ENCODE assay signal across 17 cellular contexts in genomic region chr20:50651676-50652075, GRCh38. TPM values are rescaled to one million over a fixed set of nuclear protein-coding genes. Genes with fewer than 3 reads are reported as not detected.
A peak's percentile ranks its signal among the peaks of the same experiment; 100 is the strongest.
DNase-seq lines count a peak whose midpoint lies in the region; ATAC-seq and TF ChIP-seq lines count a peak whose summit lies in the region.
"Had no signal": no experiment of that assay in that cellular context is flagged by ENCODE, and none has a peak within 500 bp of the region (broad histone marks: within the 10 kb centered on the region; RNA-seq: fewer than 3 reads in every experiment).

No MANE protein-coding gene starts in this region.

- no peak overlapping the region for H2AK9ac ChIP-seq in IMR-90 (replicated peaks; ENCODE audit: low read depth, low read length, poor library complexity)

- no peak for TF ChIP-seq RAD21 in IMR-90 (IDR thresholded peaks at IDR 0.05; ENCODE audit: low read length)

- H2AFZ ChIP-seq in IMR-90 (replicated peaks; ENCODE audit: low read length, poor library complexity): no peak overlapping the region
- no peak overlapping the region for H2AFZ ChIP-seq in neuronal stem cell (ENCODE audit: low read length)

- H3K4me3 ChIP-seq in BLaER1 treated with 17β-estradiol and CSF1 and Interleukin-3, amounts not matched to agents 10 nM and 100 nM: no peak overlapping the region; a peak in 1 of 20 replicates
- H3K4me3 ChIP-seq in IMR-90 (ENCODE audit: insufficient read depth, low read depth, low read length) (no peak overlapping the region), Panc1 (ENCODE audit: low read depth in 2 of 2, low read length in 2 of 2) (no peak overlapping the region), neuronal stem cell (ENCODE audit: low read length in 2 of 2) (no peak overlapping the region)

- POLR2A ChIA-PET in IMR-90 (lab: Charles Lee; ENCODE audit: unreplicated experiment): interaction anchor here (0.6 kb wide), 1 partner anchor 16 kb away, joined by 3 read pairs; no protein-coding TSS in a partner anchor
- POLR2A ChIA-PET in Panc1 (lab: Charles Lee): no interaction called here

- H3K4ac ChIP-seq in IMR-90 (ENCODE audit: low read depth, low read length) (peak overlapping the region; percentile 95), neuronal stem cell (ENCODE audit: low read length) (no peak overlapping the region)

- H2BK20ac ChIP-seq in IMR-90 (ENCODE audit: low read depth, low read length): peak overlapping the region; percentile 97

- peak overlapping the region; percentile 46 for H3K56ac ChIP-seq in IMR-90 (ENCODE audit: extremely low read depth, insufficient read depth, low read length)

- H4K20me1 ChIP-seq in BLaER1 treated with 17β-estradiol and CSF1 and Interleukin-3, amounts not matched to agents 10 nM and 100 nM: no peaks in the 10 kb centered on the region
- no peaks in the 10 kb centered on the region for H4K20me1 ChIP-seq in IMR-90 (ENCODE audit: insufficient read depth, low read length)

- H3K18ac ChIP-seq in IMR-90 (ENCODE audit: low read depth, low read length): peak overlapping the region; percentile 78
- no peak overlapping the region for H3K18ac ChIP-seq in neuronal stem cell (ENCODE audit: low read length)

- H4K91ac ChIP-seq in IMR-90 (ENCODE audit: insufficient read depth, low read depth, low read length) (peak overlapping the region; percentile 91), neuronal stem cell (ENCODE audit: low read depth, low read length, poor library complexity) (no peak overlapping the region)

- peak overlapping the region; percentile 75 for H4K5ac ChIP-seq in IMR-90 (ENCODE audit: low read depth, low read length)

- intact Hi-C loops in IMR-90 (cut with micrococcal nuclease) (no loop called here), Panc1 (cut with micrococcal nuclease; ENCODE audit: unreplicated experiment) (no loop called here)

- H2BK12ac ChIP-seq in neuronal stem cell (ENCODE audit: low read length): no peak overlapping the region

- H2AK5ac ChIP-seq in IMR-90 (ENCODE audit: low read depth, low read length): peak overlapping the region; percentile 98
- H2AK5ac ChIP-seq in neuronal stem cell (ENCODE audit: low read depth, low read length): no peak overlapping the region

- peak overlapping the region; percentile 92 for H3K14ac ChIP-seq in IMR-90 (replicated peaks; ENCODE audit: low read depth, low read length)
- no peak overlapping the region for H3K14ac ChIP-seq in neuronal stem cell (ENCODE audit: low read length)

- H3K27me3 Mint-ChIP-seq in stimulated activated naive B cell treated with anti-CD40 and anti-IgM and Interleukin-4, amounts not matched to agents 10 μg/mL and 1 μg/mL and 100 μg/mL, for 72 hours: peaks cover 4 to 14% of the 10 kb centered on the region in 2 donors
- H3K27me3 Mint-ChIP-seq in activated CD8-positive, alpha-beta memory T cell treated with anti-CD3 and anti-CD28 coated beads, Interleukin-2, amount 10 ng/mL, durations not matched to agents 7 days and 5 days: peaks cover 3% of the 10 kb centered on the region

- peak overlapping the region; percentile 99 for H2BK5ac ChIP-seq in IMR-90 (ENCODE audit: low read depth, low read length, poor library complexity, severe bottlenecking)
- H2BK5ac ChIP-seq in neuronal stem cell (ENCODE audit: low read length): no peak overlapping the region

- ATAC-seq in IMR-90 (ENCODE audit: low read depth): no peak
- no peak for ATAC-seq in Panc1
- ATAC-seq in stimulated activated naive B cell treated with anti-CD40 and anti-IgM and Interleukin-4, amounts not matched to agents 10 μg/mL and 1 μg/mL and 100 μg/mL, for 72 hours (replicated peaks): no peak
- ATAC-seq in activated CD8-positive, alpha-beta memory T cell treated with anti-CD3 and anti-CD28 coated beads, Interleukin-2, amount 10 ng/mL, durations not matched to agents 7 days and 5 days: no peak

- WGBS in IMR-90 (ENCODE audit: extremely low coverage in 2 of 2, insufficient read length in 1 of 2), 2 experiments: no CpG with 5 or more reads among the region's 4 CpGs
- WGBS in neuronal stem cell (ENCODE audit: extremely low coverage in 2 of 2, insufficient read length in 2 of 2, insufficient replicate concordance in 1 of 2), 2 donors: no CpG with 5 or more reads among the region's 4 CpGs

- no peak for TF ChIP-seq POLR2A in IMR-90 (IDR thresholded peaks at IDR 0.05; ENCODE audit: low read depth, low read length)
- TF ChIP-seq POLR2A in erythroblast (IDR thresholded peaks at IDR 0.05; ENCODE audit: low read length): no peak

- TF ChIP-seq CTCF in IMR-90 (conservative IDR thresholded peaks at IDR 0.05; ENCODE audit: low read depth, low read length) (no peak), Panc1 (IDR thresholded peaks at IDR 0.05) (no peak)

- no peaks in the 10 kb centered on the region for H3K4me1 Mint-ChIP-seq in stimulated activated naive B cell treated with anti-CD40 and anti-IgM and Interleukin-4, amounts not matched to agents 10 μg/mL and 1 μg/mL and 100 μg/mL, for 72 hours
- H3K4me1 Mint-ChIP-seq in activated CD8-positive, alpha-beta memory T cell treated with anti-CD3 and anti-CD28 coated beads, Interleukin-2, amount 10 ng/mL, durations not matched to agents 7 days and 5 days: no peaks in the 10 kb centered on the region
- H3K4me1 Mint-ChIP-seq: CD4-positive, CD25-positive, alpha-beta regulatory T cell had no signal

- CTCF ChIA-PET in IMR-90 (lab: Yijun Ruan, JAX): interaction anchor here (1.4 to 1.6 kb wide), 2 partner anchors 16 to 40 kb away, joined by 4 to 10 read pairs; partner anchors contain the start of gene RIPOR3
- CTCF ChIA-PET in Panc1 (lab: Charles Lee): interaction anchor here (0.5 to 1.2 kb wide), 2 partner anchors 15 to 65 kb away, joined by 5 to 6 read pairs; no protein-coding TSS in a partner anchor
- CTCF ChIA-PET in activated CD8-positive, alpha-beta memory T cell treated with anti-CD3 and anti-CD28 coated beads, Interleukin-2, amount 10 ng/mL, durations not matched to agents 7 days and 5 days (lab: Charles Lee): interaction anchor here (0.7 kb wide), 1 partner anchor 17 kb away, joined by 4 read pairs; no protein-coding TSS in a partner anchor

- peak overlapping the region in 10 of 11 experiments; percentile 14 to 99 (median 93); a peak in 19 of 22 replicates for H3K27ac ChIP-seq in BLaER1 treated with 17β-estradiol and CSF1 and Interleukin-3, amounts not matched to agents 10 nM and 100 nM
- peak overlapping the region; percentile 94 for H3K27ac ChIP-seq in IMR-90 (ENCODE audit: insufficient read depth, low read length)
- peak overlapping the region; percentile 92 for H3K27ac ChIP-seq in Panc1 (ENCODE audit: low read length)
- H3K27ac ChIP-seq in neuronal stem cell (replicated peaks; ENCODE audit: low read length): no peak overlapping the region

- H3K9me1 ChIP-seq in IMR-90 (ENCODE audit: insufficient read depth, low read length): peaks cover 12% of the 10 kb centered on the region

- peak overlapping the region; percentile 65 for H3K27ac Mint-ChIP-seq in stimulated activated naive B cell treated with anti-CD40 and anti-IgM and Interleukin-4, amounts not matched to agents 10 μg/mL and 1 μg/mL and 100 μg/mL, for 72 hours
- H3K27ac Mint-ChIP-seq in activated CD8-positive, alpha-beta memory T cell treated with anti-CD3 and anti-CD28 coated beads, Interleukin-2, amount 10 ng/mL, durations not matched to agents 7 days and 5 days: no peak overlapping the region
- H3K27ac Mint-ChIP-seq: CD4-positive, CD25-positive, alpha-beta regulatory T cell had no signal

- H3K36me3 ChIP-seq in BLaER1 treated with 17β-estradiol and CSF1 and Interleukin-3, amounts not matched to agents 10 nM and 100 nM: peaks cover 0 to 2% (median 0%) of the 10 kb centered on the region in 11 experiments; a peak in 2 of 22 replicates
- H3K36me3 ChIP-seq in IMR-90 (ENCODE audit: control insufficient read depth, insufficient read depth, low read length): no peaks in the 10 kb centered on the region
- no peaks in the 10 kb centered on the region for H3K36me3 ChIP-seq in Panc1 (ENCODE audit: control insufficient read depth, insufficient read depth, low read length)
- no peaks in the 10 kb centered on the region for H3K36me3 ChIP-seq in neuronal stem cell (replicated peaks in 1 of 2; ENCODE audit: control insufficient read depth in 2 of 2, insufficient read depth in 2 of 2, low read length in 2 of 2)
- H3K36me3 ChIP-seq: BE2C had no signal

- no peaks in the 10 kb centered on the region for H3K9me3 Mint-ChIP-seq in stimulated activated naive B cell treated with anti-CD40 and anti-IgM and Interleukin-4, amounts not matched to agents 10 μg/mL and 1 μg/mL and 100 μg/mL, for 72 hours
- no peaks in the 10 kb centered on the region for H3K9me3 Mint-ChIP-seq in activated CD8-positive, alpha-beta memory T cell treated with anti-CD3 and anti-CD28 coated beads, Interleukin-2, amount 10 ng/mL, durations not matched to agents 7 days and 5 days (ENCODE audit: low read depth)

- BruUV-seq in IMR-90 (replicated peaks; lab: Mats Ljungman, UMichigan) (no TSS peak), Panc1 (replicated peaks; lab: Mats Ljungman, UMichigan) (no TSS peak)

- peak overlapping the region in 9 of 11 experiments; percentile 0 to 84 (median 75); a peak in 17 of 22 replicates for H3K9ac ChIP-seq in BLaER1 treated with 17β-estradiol and CSF1 and Interleukin-3, amounts not matched to agents 10 nM and 100 nM
- H3K9ac ChIP-seq in IMR-90 (ENCODE audit: low read depth, low read length): no peak overlapping the region
- H3K9ac ChIP-seq in neuronal stem cell (ENCODE audit: low read depth, low read length, poor library complexity): no peak overlapping the region

- H3K9me3 ChIP-seq in BLaER1 treated with 17β-estradiol and CSF1 and Interleukin-3, amounts not matched to agents 10 nM and 100 nM (replicated peaks in 1 of 11): peaks cover 3 to 37% (median 24%) of the 10 kb centered on the region in 11 experiments; a peak in 20 of 22 replicates
- H3K9me3 ChIP-seq in IMR-90 (ENCODE audit: control insufficient read depth, insufficient read depth, low read length) (no peaks in the 10 kb centered on the region), Panc1 (ENCODE audit: control insufficient read depth, insufficient read depth, low read depth, low read length) (peaks cover 1% of the 10 kb centered on the region; the same call in 1 of the 2 replicates), neuronal stem cell (replicated peaks in 1 of 2; ENCODE audit: control insufficient read depth in 2 of 2, insufficient read depth in 1 of 2, low read depth in 1 of 2, low read length in 2 of 2) (peaks cover 2 to 5% of the 10 kb centered on the region in 2 donors)

- H3K4me2 ChIP-seq in BLaER1 treated with 17β-estradiol and CSF1 and Interleukin-3, amounts not matched to agents 10 nM and 100 nM: peak overlapping the region; percentile 41 to 82 (median 66); a peak in 21 of 22 replicates
- H3K4me2 ChIP-seq in IMR-90 (ENCODE audit: low read depth, low read length) (no peak overlapping the region), neuronal stem cell (ENCODE audit: insufficient read depth, low read length, poor library complexity, severe bottlenecking) (no peak overlapping the region)

- H3K23ac ChIP-seq in IMR-90 (ENCODE audit: low read depth, low read length): peak overlapping the region; percentile 14
- H3K23ac ChIP-seq in neuronal stem cell (ENCODE audit: low read depth, low read length, poor library complexity): no peak overlapping the region

- H4K8ac ChIP-seq in IMR-90 (ENCODE audit: low read depth in 2 of 2, low read length in 2 of 2): peak overlapping the region; percentile 24 to 97; a peak in 3 of 4 replicates
- no peak overlapping the region for H4K8ac ChIP-seq in neuronal stem cell (ENCODE audit: low read depth, low read length)

- dilution Hi-C loops in IMR-90 (cut with HindIII; ENCODE audit: low sequenced_read_pairs, unreplicated experiment): no loop called here

- in situ Hi-C loops in IMR-90 (cut with MboI; ENCODE audit: low sequenced_read_pairs): no loop called here
- in situ Hi-C loops in Panc1 (cut with HindIII; ENCODE audit: low pct_unique_long_range_greater_than_20kb, low sequenced_read_pairs): no loop called here

- no peak overlapping the region for H3K4me3 Mint-ChIP-seq in stimulated activated naive B cell treated with anti-CD40 and anti-IgM and Interleukin-4, amounts not matched to agents 10 μg/mL and 1 μg/mL and 100 μg/mL, for 72 hours
- H3K4me3 Mint-ChIP-seq in activated CD8-positive, alpha-beta memory T cell treated with anti-CD3 and anti-CD28 coated beads, Interleukin-2, amount 10 ng/mL, durations not matched to agents 7 days and 5 days: no peak overlapping the region
- H3K4me3 Mint-ChIP-seq: CD4-positive, CD25-positive, alpha-beta regulatory T cell had no signal

- peaks cover 31 to 83% (median 70%) of the 10 kb centered on the region in 10 experiments for H3K4me1 ChIP-seq in BLaER1 treated with 17β-estradiol and CSF1 and Interleukin-3, amounts not matched to agents 10 nM and 100 nM
- H3K4me1 ChIP-seq in IMR-90 (ENCODE audit: control insufficient read depth, insufficient read depth, low read length): peaks cover 31% of the 10 kb centered on the region
- peaks cover 56% of the 10 kb centered on the region for H3K4me1 ChIP-seq in Panc1 (ENCODE audit: control insufficient read depth, insufficient read depth, low read length)
- H3K4me1 ChIP-seq in neuronal stem cell (ENCODE audit: control insufficient read depth in 2 of 2, insufficient read depth in 1 of 2, low read depth in 1 of 2, low read length in 2 of 2): peaks cover 0 to 5% of the 10 kb centered on the region in 2 donors

- H2BK15ac ChIP-seq in IMR-90 (ENCODE audit: low read depth, low read length) (peak overlapping the region; percentile 94; the same call in 2 of the 3 replicates), neuronal stem cell (ENCODE audit: low read length) (no peak overlapping the region)

- no peak for DNase-seq in IMR-90
- DNase-seq in Panc1 (ENCODE audit: low read depth, low spot score): no peak
- DNase-seq in stimulated activated naive B cell treated with anti-CD40 and anti-IgM and Interleukin-4, amounts not matched to agents 10 μg/mL and 1 μg/mL and 100 μg/mL, for 72 hours: no peak
- no peak for DNase-seq in erythroblast (lab: John Stamatoyannopoulos, UW)
- DNase-seq in activated CD8-positive, alpha-beta memory T cell treated with anti-CD3 and anti-CD28 coated beads, Interleukin-2, amount 10 ng/mL, durations not matched to agents 7 days and 5 days: no peak
- no peak for DNase-seq in neuronal stem cell (ENCODE audit: low spot score)
- DNase-seq: BE2C; CD4-positive, CD25-positive, alpha-beta regulatory T cell; DMS153; DND-41; HCEC 1CT; NCI-H2029; NCI-H446 treated with DMSO at 0.1 percent for 48 hours; NCI-H526; SHP77 treated with DMSO at 0.1 percent for 48 hours; T-helper 1 cell had no signal

- H3K79me1 ChIP-seq in IMR-90 (ENCODE audit: low read depth in 1 of 2, low read length in 2 of 2) (peaks cover 0 to 29% of the 10 kb centered on the region in 2 experiments; a peak in 2 of 4 replicates), neuronal stem cell (ENCODE audit: low read depth, low read length) (no peaks in the 10 kb centered on the region)

- H3K36me3 Mint-ChIP-seq in stimulated activated naive B cell treated with anti-CD40 and anti-IgM and Interleukin-4, amounts not matched to agents 10 μg/mL and 1 μg/mL and 100 μg/mL, for 72 hours: no peaks in the 10 kb centered on the region
- H3K36me3 Mint-ChIP-seq in activated CD8-positive, alpha-beta memory T cell treated with anti-CD3 and anti-CD28 coated beads, Interleukin-2, amount 10 ng/mL, durations not matched to agents 7 days and 5 days: no peaks in the 10 kb centered on the region
- H3K36me3 Mint-ChIP-seq: CD4-positive, CD25-positive, alpha-beta regulatory T cell had no signal

- H2BK120ac ChIP-seq in IMR-90 (ENCODE audit: low read depth, low read length): peak overlapping the region; percentile 95
- H2BK120ac ChIP-seq in neuronal stem cell (ENCODE audit: low read depth, low read length): no peak overlapping the region

- H3K27me3 ChIP-seq in BLaER1 treated with 17β-estradiol and CSF1 and Interleukin-3, amounts not matched to agents 10 nM and 100 nM: no peaks in the 10 kb centered on the region
- H3K27me3 ChIP-seq in IMR-90 (ENCODE audit: control insufficient read depth, insufficient read depth, low read length) (no peaks in the 10 kb centered on the region), Panc1 (ENCODE audit: control insufficient read depth, insufficient read depth, low read length) (no peaks in the 10 kb centered on the region), neuronal stem cell (ENCODE audit: control insufficient read depth in 3 of 3, insufficient read depth in 3 of 3, low read depth in 1 of 3, low read length in 3 of 3) (no peaks in the 10 kb centered on the region)
- H3K27me3 ChIP-seq: BE2C had no signal

RNA-seq across cellular contexts. Expression of gene RIPOR3, which starts 39.7 kb away (rescaled TPM):
- 0.28 and 0.54 TPM in 2 replicates for total RNA-seq in IMR-90 (2012; rRNA removed)
- polyA plus RNA-seq in IMR-90 (2012; rRNA removed): 1.7 TPM in 2 replicates
- polyA plus RNA-seq in IMR-90 (2012; cell fraction: cytosol; rRNA removed): 0.28 and 0.71 TPM in 2 replicates
- polyA plus RNA-seq in IMR-90 (2012; cell fraction: nucleus; rRNA removed; ENCODE audit: low replicate concordance): 11.7 and 15.4 TPM in 2 replicates
- total RNA-seq in Panc1 (2021; ENCODE audit: unreplicated experiment): 92.5 TPM
- polyA plus RNA-seq in Panc1 (2012; ENCODE audit: insufficient read length): 97.9 TPM
- total RNA-seq in activated CD8-positive, alpha-beta memory T cell treated with anti-CD3 and anti-CD28 coated beads, Interleukin-2, amount 10 ng/mL, durations not matched to agents 7 days and 5 days: not detected
- 2.5 TPM for polyA plus RNA-seq in neuronal stem cell (2013, experiment 1 of 2)
- polyA plus RNA-seq in neuronal stem cell (2013, experiment 2 of 2): 2.3 TPM

Comparison
In these comparisons a context has a peak if more than half of its experiments do, and no peak if none do; other contexts are left out.
1. H3K4me2 ChIP-seq: peak in BLaER1 treated with 17β-estradiol and CSF1 and Interleukin-3, amounts not matched to agents 10 nM and 100 nM (11 of 11); none in IMR-90 (single experiment) and neuronal stem cell (single experiment).
2. H3K9ac ChIP-seq: peak in BLaER1 treated with 17β-estradiol and CSF1 and Interleukin-3, amounts not matched to agents 10 nM and 100 nM (9 of 11); none in IMR-90 (single experiment) and neuronal stem cell (single experiment).
3. RNA of gene RIPOR3, which starts 39.7 kb away (total RNA-seq): 92.5 TPM in Panc1 (single experiment); 0.28 to 0.54 TPM in IMR-90 and not detected in activated CD8-positive, alpha-beta memory T cell treated with anti-CD3 and anti-CD28 coated beads, Interleukin-2, amount 10 ng/mL, durations not matched to agents 7 days and 5 days; every median in the first group is over 10 times any median in the second.